ENCODE assay signal across 8 cellular contexts in genomic region chr16:85616608-85617311, GRCh38. TPM values are rescaled to one million over a fixed set of nuclear protein-coding genes. Genes with fewer than 3 reads are reported as not detected.
DNase-seq lines count a peak whose midpoint lies in the region; ATAC-seq and TF ChIP-seq lines count a peak whose summit lies in the region.

No MANE protein-coding gene starts in this region.

- intact Hi-C loops in activated CD4-positive, alpha-beta memory T cell treated with anti-CD3 and anti-CD28 coated beads for 36 hours (cut with micrococcal nuclease): loop anchor here (10.0 kb wide), 1 partner anchor 312 kb away; no protein-coding TSS in a partner anchor

- H2AFZ ChIP-seq in osteoblast (ENCODE audit: low read length): no peak overlapping the region

- H3K9me3 ChIP-seq in osteoblast (ENCODE audit: low read depth, low read length): no peaks in the 10 kb centered on the region

- no peaks in the 10 kb centered on the region for H3K9me3 Mint-ChIP-seq in activated CD4-positive, alpha-beta memory T cell treated with anti-CD3 and anti-CD28 coated beads for 36 hours
- no peaks in the 10 kb centered on the region for H3K9me3 Mint-ChIP-seq in activated CD4-positive, alpha-beta memory T cell treated with anti-CD3 and anti-CD28 coated beads, Interleukin-2, amount 10 ng/mL, durations not matched to agents 7 days and 5 days
- no peaks in the 10 kb centered on the region for H3K9me3 Mint-ChIP-seq in natural killer cell treated with Interleukin-12 subunit alpha and Interleukin-12 subunit beta and Interleukin-15 and Interleukin-18, amount 100 ng/mL, for 72 hours

- peaks cover 73% of the 10 kb centered on the region for H4K20me1 ChIP-seq in osteoblast (ENCODE audit: insufficient read depth, low read length)

- no peak overlapping the region for H3K4me2 ChIP-seq in osteoblast (ENCODE audit: insufficient read depth, low read length)

- H3K27ac Mint-ChIP-seq in activated CD4-positive, alpha-beta memory T cell treated with anti-CD3 and anti-CD28 coated beads for 36 hours: no peak overlapping the region
- no peak overlapping the region for H3K27ac Mint-ChIP-seq in activated CD4-positive, alpha-beta memory T cell treated with anti-CD3 and anti-CD28 coated beads, Interleukin-2, amount 10 ng/mL, durations not matched to agents 7 days and 5 days
- H3K27ac Mint-ChIP-seq in natural killer cell treated with Interleukin-12 subunit alpha and Interleukin-12 subunit beta and Interleukin-15 and Interleukin-18, amount 100 ng/mL, for 72 hours: peak overlapping the region; percentile 47 to 81

- DNase-seq in activated CD4-positive, alpha-beta memory T cell treated with anti-CD3 and anti-CD28 coated beads for 36 hours: peak; percentile 29
- no peak for DNase-seq in activated CD4-positive, alpha-beta memory T cell treated with anti-CD3 and anti-CD28 coated beads, Interleukin-2, amount 10 ng/mL, durations not matched to agents 7 days and 5 days
- DNase-seq in NCI-H1092 (lab: John Stamatoyannopoulos, UW): peak; percentile 68
- peak; percentile 73 for DNase-seq in cerebellar cortex (ENCODE audit: low spot score)
- DNase-seq in natural killer cell treated with Interleukin-12 subunit alpha and Interleukin-12 subunit beta and Interleukin-15 and Interleukin-18, amount 100 ng/mL, for 72 hours (ENCODE audit: low spot score): no peak
- DNase-seq in left lobe of liver (ENCODE audit: low spot score): no peak
- no peak for DNase-seq in osteoblast (ENCODE audit: insufficient read length, low spot score, missing footprints)
- DNase-seq in HK-2 (ENCODE audit: unreplicated experiment): no peak

- H3K4me1 Mint-ChIP-seq in activated CD4-positive, alpha-beta memory T cell treated with anti-CD3 and anti-CD28 coated beads for 36 hours (ENCODE audit: low read depth): peaks cover 26% of the 10 kb centered on the region
- peaks cover 31% of the 10 kb centered on the region for H3K4me1 Mint-ChIP-seq in activated CD4-positive, alpha-beta memory T cell treated with anti-CD3 and anti-CD28 coated beads, Interleukin-2, amount 10 ng/mL, durations not matched to agents 7 days and 5 days
- peaks cover 26 to 37% of the 10 kb centered on the region in 2 donors for H3K4me1 Mint-ChIP-seq in natural killer cell treated with Interleukin-12 subunit alpha and Interleukin-12 subunit beta and Interleukin-15 and Interleukin-18, amount 100 ng/mL, for 72 hours (ENCODE audit: low read depth in 2 of 2)

- CTCF ChIA-PET in activated CD4-positive, alpha-beta memory T cell treated with anti-CD3 and anti-CD28 coated beads for 36 hours (lab: Charles Lee): interaction anchor here (0.6 to 11.1 kb wide), 54 partner anchors 9 to 502 kb away, joined by 3 to 271 read pairs (median 5); no protein-coding TSS in a partner anchor
- CTCF ChIA-PET in activated CD4-positive, alpha-beta memory T cell treated with anti-CD3 and anti-CD28 coated beads, Interleukin-2, amount 10 ng/mL, durations not matched to agents 7 days and 5 days (lab: Charles Lee): interaction anchor here (0.5 to 4.0 kb wide), 40 partner anchors 8 to 310 kb away, joined by 3 to 44 read pairs (median 4); partner anchors contain the start of gene GINS2

- H3K4me1 ChIP-seq in osteoblast (ENCODE audit: insufficient read depth, low read length): peaks cover 24% of the 10 kb centered on the region

- H3K4me3 ChIP-seq in osteoblast (ENCODE audit: insufficient read depth, low read length): no peak overlapping the region

- no peak overlapping the region for H3K27ac ChIP-seq in osteoblast (ENCODE audit: low read depth, low read length)

- POLR2A ChIA-PET in activated CD4-positive, alpha-beta memory T cell treated with anti-CD3 and anti-CD28 coated beads for 36 hours (lab: Charles Lee): no interaction called here
- POLR2A ChIA-PET in activated CD4-positive, alpha-beta memory T cell treated with anti-CD3 and anti-CD28 coated beads, Interleukin-2, amount 10 ng/mL, durations not matched to agents 7 days and 5 days (lab: Charles Lee): interaction anchor here (1.0 to 2.3 kb wide), 2 partner anchors 9 to 62 kb away, joined by 5 to 16 read pairs; no protein-coding TSS in a partner anchor

- TF ChIP-seq CTCF in osteoblast (IDR thresholded peaks at IDR 0.05; ENCODE audit: extremely low read depth, low read depth, low read length): no peak

- H3K27me3 Mint-ChIP-seq in activated CD4-positive, alpha-beta memory T cell treated with anti-CD3 and anti-CD28 coated beads for 36 hours: peaks cover 7% of the 10 kb centered on the region
- H3K27me3 Mint-ChIP-seq in activated CD4-positive, alpha-beta memory T cell treated with anti-CD3 and anti-CD28 coated beads, Interleukin-2, amount 10 ng/mL, durations not matched to agents 7 days and 5 days: peaks cover 7% of the 10 kb centered on the region
- H3K27me3 Mint-ChIP-seq in natural killer cell treated with Interleukin-12 subunit alpha and Interleukin-12 subunit beta and Interleukin-15 and Interleukin-18, amount 100 ng/mL, for 72 hours: no peaks in the 10 kb centered on the region

- ATAC-seq in natural killer cell treated with Interleukin-12 subunit alpha and Interleukin-12 subunit beta and Interleukin-15 and Interleukin-18, amount 100 ng/mL, for 72 hours: peak; percentile 29 to 63
- ATAC-seq in left lobe of liver: no peak

- no peak overlapping the region for H3K4me3 Mint-ChIP-seq in activated CD4-positive, alpha-beta memory T cell treated with anti-CD3 and anti-CD28 coated beads for 36 hours
- H3K4me3 Mint-ChIP-seq in activated CD4-positive, alpha-beta memory T cell treated with anti-CD3 and anti-CD28 coated beads, Interleukin-2, amount 10 ng/mL, durations not matched to agents 7 days and 5 days: no peak overlapping the region
- H3K4me3 Mint-ChIP-seq in natural killer cell treated with Interleukin-12 subunit alpha and Interleukin-12 subunit beta and Interleukin-15 and Interleukin-18, amount 100 ng/mL, for 72 hours: peak overlapping the region; percentile 71

- no peaks in the 10 kb centered on the region for H3K36me3 ChIP-seq in osteoblast (ENCODE audit: insufficient read depth, low read length)

- H3K27me3 ChIP-seq in osteoblast (ENCODE audit: insufficient read depth, low read length): no peaks in the 10 kb centered on the region

- peaks cover 74% of the 10 kb centered on the region for H3K79me2 ChIP-seq in osteoblast (ENCODE audit: insufficient read depth, low read length)

- H3K36me3 Mint-ChIP-seq in activated CD4-positive, alpha-beta memory T cell treated with anti-CD3 and anti-CD28 coated beads for 36 hours: no peaks in the 10 kb centered on the region
- H3K36me3 Mint-ChIP-seq in activated CD4-positive, alpha-beta memory T cell treated with anti-CD3 and anti-CD28 coated beads, Interleukin-2, amount 10 ng/mL, durations not matched to agents 7 days and 5 days (ENCODE audit: low read depth): no peaks in the 10 kb centered on the region
- H3K36me3 Mint-ChIP-seq in natural killer cell treated with Interleukin-12 subunit alpha and Interleukin-12 subunit beta and Interleukin-15 and Interleukin-18, amount 100 ng/mL, for 72 hours: no peaks in the 10 kb centered on the region

RNA-seq across cellular contexts. Expression of gene GSE1, which starts 3.6 kb away (rescaled TPM):
- total RNA-seq in activated CD4-positive, alpha-beta memory T cell treated with anti-CD3 and anti-CD28 coated beads for 36 hours: 10 to 100 TPM; 15.3 to 16.0 TPM
- 10 to 100 TPM; 18.4 to 19.8 TPM for total RNA-seq in activated CD4-positive, alpha-beta memory T cell treated with anti-CD3 and anti-CD28 coated beads, Interleukin-2, amount 10 ng/mL, durations not matched to agents 7 days and 5 days
- 100 to 1,000 TPM in 1 of 2 donors, 10 to 100 TPM in 1; 84.9 to 146 TPM for total RNA-seq in natural killer cell treated with Interleukin-12 subunit alpha and Interleukin-12 subunit beta and Interleukin-15 and Interleukin-18, amount 100 ng/mL, for 72 hours
- total RNA-seq in left lobe of liver (38.3 TPM), osteoblast (49.6 and 55.7 TPM in 2 replicates)

Comparison
In these comparisons a context has a peak if more than half of its experiments do, and no peak if none do; other contexts are left out.
1. DNase-seq: peak in activated CD4-positive, alpha-beta memory T cell treated with anti-CD3 and anti-CD28 coated beads for 36 hours (single experiment), NCI-H1092 (single experiment) and cerebellar cortex (single experiment); none in activated CD4-positive, alpha-beta memory T cell treated with anti-CD3 and anti-CD28 coated beads, Interleukin-2, amount 10 ng/mL, durations not matched to agents 7 days and 5 days (single experiment), natural killer cell treated with Interleukin-12 subunit alpha and Interleukin-12 subunit beta and Interleukin-15 and Interleukin-18, amount 100 ng/mL, for 72 hours (single experiment), left lobe of liver (single experiment), osteoblast (single experiment) and HK-2 (single experiment).
2. H3K27ac Mint-ChIP-seq: peak in natural killer cell treated with Interleukin-12 subunit alpha and Interleukin-12 subunit beta and Interleukin-15 and Interleukin-18, amount 100 ng/mL, for 72 hours (2 of 2); none in activated CD4-positive, alpha-beta memory T cell treated with anti-CD3 and anti-CD28 coated beads for 36 hours (single experiment) and activated CD4-positive, alpha-beta memory T cell treated with anti-CD3 and anti-CD28 coated beads, Interleukin-2, amount 10 ng/mL, durations not matched to agents 7 days and 5 days (single experiment).